8 cellular contexts compared by ENCODE assay signal in genomic region chr11:35274909-35275807, GRCh38.
DNase-seq lines count a peak whose midpoint lies in the region; ATAC-seq, FAIRE-seq and TF ChIP-seq lines count a peak whose summit lies in the region.

No MANE protein-coding gene starts in this region.

- H3K27me3 ChIP-seq in dorsolateral prefrontal cortex = no peaks in the 10 kb centered on the region
- H3K27me3 ChIP-seq in muscle layer of duodenum (ENCODE audit: low read depth, low read length) = no peaks in the 10 kb centered on the region
- H3K27me3 ChIP-seq in spleen (replicated peaks in 1 of 7) = no peaks in the 10 kb centered on the region

- H3K4me3 ChIP-seq in dorsolateral prefrontal cortex (no peak overlapping the region), muscle layer of duodenum (ENCODE audit: low read depth in 1 of 2, low read length in 2 of 2) (peak overlapping the region in 1 of 2 donors; percentile 12), spleen (no peak overlapping the region)

- H3K9me3 ChIP-seq in muscle layer of duodenum (ENCODE audit: control insufficient read depth in 1 of 2, low read length in 2 of 2) (no peaks in the 10 kb centered on the region), spleen (no peaks in the 10 kb centered on the region)

- no peak for TF ChIP-seq POLR2A in spleen (IDR thresholded peaks at IDR 0.05)

- no peak for ATAC-seq in GM19467 (IDR thresholded peaks at IDR 0.05; ENCODE audit: unreplicated experiment)

- no peak for DNase-seq in D721Med (ENCODE audit: insufficient read length, low spot score)
- DNase-seq in NCI-H446 treated with DMSO at 0.1 percent for 48 hours (lab: John Stamatoyannopoulos, UW) = peak; percentile 65
- DNase-seq in dorsolateral prefrontal cortex = peak in 6 of 10 donors; percentile 33 to 73 (median 48)
- no peak for DNase-seq in effector CD4-positive, alpha-beta T cell
- DNase-seq in SIG-M5 (lab: John Stamatoyannopoulos, UW) = no peak
- no peak for DNase-seq in spleen

- intact Hi-C loops in dorsolateral prefrontal cortex (cut with DNase I) (no loop called here), spleen (cut with DNase I; ENCODE audit: low total_unique reads) (no loop called here)

- H3K4me1 ChIP-seq in muscle layer of duodenum (ENCODE audit: control insufficient read depth in 1 of 2, insufficient read depth in 2 of 2, low read length in 2 of 2) = peaks cover 9 to 16% of the 10 kb centered on the region in 2 donors
- peaks cover 0 to 30% (median 13%) of the 10 kb centered on the region in 6 donors for H3K4me1 ChIP-seq in spleen

- 59 to 80% (median 72%) methylated on average over 6 of the region's 6 CpGs for WGBS in spleen, 5 donors

- H3K36me3 ChIP-seq in muscle layer of duodenum (ENCODE audit: control insufficient read depth in 1 of 2, insufficient read depth in 2 of 2, low read length in 2 of 2) = no peaks in the 10 kb centered on the region
- H3K36me3 ChIP-seq in spleen = no peaks in the 10 kb centered on the region

- FAIRE-seq in D721Med (lab: Jason Lieb, UNC) = no peak

- peak overlapping the region in 46 of 59 donors; percentile 2 to 89 (median 57) for H3K27ac ChIP-seq in dorsolateral prefrontal cortex
- H3K27ac ChIP-seq in muscle layer of duodenum (ENCODE audit: low read length) = peak overlapping the region; percentile 19
- H3K27ac ChIP-seq in spleen = no peak overlapping the region

- TF ChIP-seq CTCF in D721Med (IDR thresholded peaks at IDR 0.05; ENCODE audit: insufficient read depth, missing control alignments) (peak; percentile 9), dorsolateral prefrontal cortex (IDR thresholded peaks at IDR 0.05 in 54 of 56, conservative IDR thresholded peaks at IDR 0.05 in 2 of 56; ENCODE audit: low read depth in 1 of 56, partially characterized antibody in 56 of 56) (peak in 1 of 56 donors; percentile 13), spleen (IDR thresholded peaks at IDR 0.05 in 8 of 11, conservative IDR thresholded peaks at IDR 0.05 in 3 of 11) (no peak)

Comparison
In these comparisons a context has a peak if more than half of its experiments do, and no peak if none do; other contexts are left out.
1. DNase-seq: peak in NCI-H446 treated with DMSO at 0.1 percent for 48 hours (single experiment) and dorsolateral prefrontal cortex (6 of 10); none in D721Med (single experiment), effector CD4-positive, alpha-beta T cell (single experiment), SIG-M5 (single experiment) and spleen (single experiment).
2. H3K27ac ChIP-seq: peak in dorsolateral prefrontal cortex (46 of 59) and muscle layer of duodenum (single experiment); none in spleen (0 of 8).